ENCODE assay signal across 8 cellular contexts in the genomic region with DNA sequence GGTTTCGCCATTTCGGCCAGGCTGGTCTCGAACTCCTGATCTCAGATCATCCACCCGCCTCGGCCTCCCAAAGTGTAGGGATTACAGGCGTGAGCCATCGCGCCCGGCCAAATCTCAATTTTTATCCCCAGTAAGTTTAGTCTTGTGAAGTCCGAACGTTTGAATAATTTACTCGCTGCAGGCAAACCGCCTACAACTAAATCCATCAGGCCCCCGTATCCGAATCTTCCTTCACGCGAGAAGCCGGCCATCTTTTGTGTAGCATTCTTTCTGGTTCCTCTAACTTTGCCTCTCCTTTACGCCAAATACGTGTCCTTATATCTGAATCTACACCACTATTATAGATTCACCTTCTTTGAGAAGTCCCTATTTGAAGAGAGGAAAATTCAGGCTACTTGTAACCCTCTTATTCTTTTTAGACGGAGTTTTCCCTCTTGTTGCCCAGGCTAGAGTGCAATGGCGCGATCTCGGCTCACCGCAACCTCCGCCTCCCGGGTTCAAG. TPM values are rescaled to one million over a fixed set of nuclear protein-coding genes. Genes with fewer than 3 reads are reported as not detected.
A peak's percentile ranks its signal among the peaks of the same experiment; 100 is the strongest.
DNase-seq lines count a peak whose midpoint lies in the region; ATAC-seq and TF ChIP-seq lines count a peak whose summit lies in the region.

No MANE protein-coding gene starts in this region.

- DNase-seq in activated CD4-positive, alpha-beta T cell treated with anti-CD3 and anti-CD28 coated beads, Interleukin-2, amount 10 ng/mL, durations not matched to agents 7 days and 5 days: peak; percentile 53
- DNase-seq in activated CD4-positive, alpha-beta T cell treated with anti-CD3 and anti-CD28 coated beads, Interleukin-2, amount 50 U/mL, for 1 hour: no peak
- DNase-seq in SK-N-SH (peak; percentile 43), endodermal cell (peak; percentile 59), NCI-H345 treated with DMSO at 0.1 percent for 48 hours (lab: John Stamatoyannopoulos, UW; ENCODE audit: unreplicated experiment) (no peak), KG1 (lab: John Stamatoyannopoulos, UW) (no peak)
- no peak for DNase-seq in natural killer cell treated with Interleukin-12 subunit alpha and Interleukin-12 subunit beta and Interleukin-15 and Interleukin-18, amount 100 ng/mL, for 72 hours (ENCODE audit: low spot score)

- no peaks in the 10 kb centered on the region for H3K27me3 Mint-ChIP-seq in activated CD4-positive, alpha-beta T cell treated with anti-CD3 and anti-CD28 coated beads, Interleukin-2, amount 10 ng/mL, durations not matched to agents 7 days and 5 days
- peaks cover 2% of the 10 kb centered on the region for H3K27me3 Mint-ChIP-seq in endodermal cell (ENCODE audit: insufficient read depth)
- H3K27me3 Mint-ChIP-seq in natural killer cell treated with Interleukin-12 subunit alpha and Interleukin-12 subunit beta and Interleukin-15 and Interleukin-18, amount 100 ng/mL, for 72 hours: no peaks in the 10 kb centered on the region

- no peak for TF ChIP-seq EP300 in SK-N-SH (IDR thresholded peaks at IDR 0.05; ENCODE audit: borderline replicate concordance in 1 of 2, low read depth in 1 of 2, low read length in 1 of 2)

- H3K9ac ChIP-seq in SK-N-SH (peak overlapping the region; percentile 92), endodermal cell (ENCODE audit: extremely low read depth, low read length, poor library complexity, severe bottlenecking) (peak overlapping the region; percentile 93)

- H3K27ac Mint-ChIP-seq in activated CD4-positive, alpha-beta T cell treated with anti-CD3 and anti-CD28 coated beads, Interleukin-2, amount 10 ng/mL, durations not matched to agents 7 days and 5 days: peak overlapping the region; percentile 98
- H3K27ac Mint-ChIP-seq in endodermal cell: peak overlapping the region; percentile 82
- peak overlapping the region; percentile 98 to 100 for H3K27ac Mint-ChIP-seq in natural killer cell treated with Interleukin-12 subunit alpha and Interleukin-12 subunit beta and Interleukin-15 and Interleukin-18, amount 100 ng/mL, for 72 hours

- peak overlapping the region; percentile 98 for H3K4me2 ChIP-seq in SK-N-SH

- CTCF ChIA-PET in activated CD4-positive, alpha-beta T cell treated with anti-CD3 and anti-CD28 coated beads, Interleukin-2, amount 10 ng/mL, durations not matched to agents 7 days and 5 days (lab: Charles Lee): no interaction called here
- CTCF ChIA-PET in SK-N-SH (lab: Yijun Ruan, JAX): interaction anchor here (1.7 to 4.0 kb wide), 2 partner anchors 15 to 31 kb away, joined by 13 to 15 read pairs; no protein-coding TSS in a partner anchor

- H3K27ac ChIP-seq in SK-N-SH (ENCODE audit: low read depth in 2 of 2, low read length in 1 of 2) (peak overlapping the region; percentile 19 to 89), endodermal cell (ENCODE audit: low read depth, low read length) (peak overlapping the region; percentile 60)

- TF ChIP-seq RAD21 in SK-N-SH (IDR thresholded peaks at IDR 0.05; ENCODE audit: low read length): no peak

- ATAC-seq in natural killer cell treated with Interleukin-12 subunit alpha and Interleukin-12 subunit beta and Interleukin-15 and Interleukin-18, amount 100 ng/mL, for 72 hours: no peak
- no peak for ATAC-seq in GM21515 (IDR thresholded peaks at IDR 0.05; ENCODE audit: unreplicated experiment)

- H3K4me3 Mint-ChIP-seq in activated CD4-positive, alpha-beta T cell treated with anti-CD3 and anti-CD28 coated beads, Interleukin-2, amount 10 ng/mL, durations not matched to agents 7 days and 5 days: peak overlapping the region; percentile 87
- H3K4me3 Mint-ChIP-seq in endodermal cell: peak overlapping the region; percentile 81
- H3K4me3 Mint-ChIP-seq in natural killer cell treated with Interleukin-12 subunit alpha and Interleukin-12 subunit beta and Interleukin-15 and Interleukin-18, amount 100 ng/mL, for 72 hours: peak overlapping the region; percentile 99

- H3K36me3 ChIP-seq in SK-N-SH (replicated peaks in 1 of 2; ENCODE audit: control insufficient read depth in 1 of 2, insufficient read depth in 2 of 2, low read length in 1 of 2) (peaks cover 27 to 40% of the 10 kb centered on the region in 2 experiments), endodermal cell (ENCODE audit: control insufficient read depth, insufficient read depth, low read length) (peaks cover 30% of the 10 kb centered on the region)

- peak overlapping the region; percentile 91 for H2AFZ ChIP-seq in SK-N-SH (ENCODE audit: low read depth)

- H3K27me3 ChIP-seq in SK-N-SH (ENCODE audit: insufficient read depth): no peaks in the 10 kb centered on the region
- no peaks in the 10 kb centered on the region for H3K27me3 ChIP-seq in endodermal cell (ENCODE audit: control insufficient read depth, insufficient read depth, low read length, poor library complexity, severe bottlenecking)

- peaks cover 27% of the 10 kb centered on the region for H3K36me3 Mint-ChIP-seq in activated CD4-positive, alpha-beta T cell treated with anti-CD3 and anti-CD28 coated beads, Interleukin-2, amount 10 ng/mL, durations not matched to agents 7 days and 5 days (ENCODE audit: low read depth)
- peaks cover 25% of the 10 kb centered on the region for H3K36me3 Mint-ChIP-seq in endodermal cell (ENCODE audit: low read depth)
- peaks cover 31% of the 10 kb centered on the region for H3K36me3 Mint-ChIP-seq in natural killer cell treated with Interleukin-12 subunit alpha and Interleukin-12 subunit beta and Interleukin-15 and Interleukin-18, amount 100 ng/mL, for 72 hours

- no peaks in the 10 kb centered on the region for H3K9me2 ChIP-seq in SK-N-SH

- H3F3A ChIP-seq in SK-N-SH (replicated peaks; ENCODE audit: insufficient read depth): peaks cover 26% of the 10 kb centered on the region

- TF ChIP-seq CTCF in SK-N-SH (IDR thresholded peaks at IDR 0.05): no peak
- no peak for TF ChIP-seq CTCF in endodermal cell (conservative IDR thresholded peaks at IDR 0.05)

- H4K20me1 ChIP-seq in SK-N-SH (ENCODE audit: insufficient read depth): peaks cover 6% of the 10 kb centered on the region; the same call in 1 of the 2 replicates

- WGBS in SK-N-SH (ENCODE audit: low lambda C conversion rate): 43% methylated on average over 27 of the region's 27 CpGs
- 36 to 51% methylated on average over 24 to 27 of the region's 27 CpGs for WGBS in endodermal cell (ENCODE audit: insufficient coverage in 1 of 2, insufficient read length in 1 of 2), 2 experiments

- H3K4me1 Mint-ChIP-seq in activated CD4-positive, alpha-beta T cell treated with anti-CD3 and anti-CD28 coated beads, Interleukin-2, amount 10 ng/mL, durations not matched to agents 7 days and 5 days: peaks cover 46% of the 10 kb centered on the region
- H3K4me1 Mint-ChIP-seq in endodermal cell: peaks cover 6% of the 10 kb centered on the region
- H3K4me1 Mint-ChIP-seq in natural killer cell treated with Interleukin-12 subunit alpha and Interleukin-12 subunit beta and Interleukin-15 and Interleukin-18, amount 100 ng/mL, for 72 hours (ENCODE audit: low read depth in 2 of 2): peaks cover 36 to 37% of the 10 kb centered on the region in 2 donors

- H3K9me3 ChIP-seq in SK-N-SH (peaks cover 10% of the 10 kb centered on the region; the same call in 1 of the 2 replicates), endodermal cell (ENCODE audit: control insufficient read depth, low read length) (peaks cover 7% of the 10 kb centered on the region)

- peaks cover 57% of the 10 kb centered on the region for H3K79me2 ChIP-seq in SK-N-SH (ENCODE audit: insufficient read depth)

- H3K4me3 ChIP-seq in SK-N-SH (ENCODE audit: low read depth in 2 of 2, low read length in 1 of 2) (peak overlapping the region; percentile 79 to 98), endodermal cell (ENCODE audit: low read length) (peak overlapping the region; percentile 92)

- peaks cover 11 to 13% of the 10 kb centered on the region in 2 experiments; a peak in 3 of 4 replicates for H3K4me1 ChIP-seq in SK-N-SH (ENCODE audit: control insufficient read depth in 1 of 2, insufficient read depth in 2 of 2, low read depth in 1 of 2, low read length in 1 of 2)
- H3K4me1 ChIP-seq in endodermal cell (ENCODE audit: control insufficient read depth, insufficient read depth, low read length): peaks cover 6% of the 10 kb centered on the region

- H3K9me3 Mint-ChIP-seq in activated CD4-positive, alpha-beta T cell treated with anti-CD3 and anti-CD28 coated beads, Interleukin-2, amount 10 ng/mL, durations not matched to agents 7 days and 5 days: peaks cover 4% of the 10 kb centered on the region
- H3K9me3 Mint-ChIP-seq in endodermal cell: peaks cover 8% of the 10 kb centered on the region
- no peaks in the 10 kb centered on the region for H3K9me3 Mint-ChIP-seq in natural killer cell treated with Interleukin-12 subunit alpha and Interleukin-12 subunit beta and Interleukin-15 and Interleukin-18, amount 100 ng/mL, for 72 hours

- POLR2A ChIA-PET in activated CD4-positive, alpha-beta T cell treated with anti-CD3 and anti-CD28 coated beads, Interleukin-2, amount 10 ng/mL, durations not matched to agents 7 days and 5 days (lab: Charles Lee): interaction anchor here (0.9 kb wide), 1 partner anchor 48 kb away, joined by 3 read pairs; no protein-coding TSS in a partner anchor
- POLR2A ChIA-PET in SK-N-SH (lab: Yijun Ruan, JAX): no interaction called here

RNA-seq across cellular contexts. Expression of gene EIF3L, which starts 0.6 kb away (rescaled TPM):
- 100 to 1,000 TPM; 444 to 449 TPM for total RNA-seq in activated CD4-positive, alpha-beta T cell treated with anti-CD3 and anti-CD28 coated beads, Interleukin-2, amount 10 ng/mL, durations not matched to agents 7 days and 5 days
- 478 and 642 TPM in 2 replicates for polyA plus RNA-seq in SK-N-SH (2012; rRNA removed)
- polyA plus RNA-seq in SK-N-SH (2012; cell fraction: cytosol; rRNA removed): 510 and 587 TPM in 2 replicates
- 152 and 266 TPM in 2 replicates for polyA plus RNA-seq in SK-N-SH (2012; cell fraction: nucleus; rRNA removed)
- 100 to 1,000 TPM; 469 to 541 TPM for total RNA-seq in endodermal cell
- 523 TPM for polyA plus RNA-seq in endodermal cell (2013, experiment 1 of 2)
- polyA plus RNA-seq in endodermal cell (2013, experiment 2 of 2): 462 TPM
- total RNA-seq in natural killer cell treated with Interleukin-12 subunit alpha and Interleukin-12 subunit beta and Interleukin-15 and Interleukin-18, amount 100 ng/mL, for 72 hours: 100 to 1,000 TPM; 271 to 340 TPM

RNA-seq across cellular contexts. Expression of gene ANKRD54, which starts 4.5 kb away (rescaled TPM):
- 10 to 100 TPM; 26.7 to 27.4 TPM for total RNA-seq in activated CD4-positive, alpha-beta T cell treated with anti-CD3 and anti-CD28 coated beads, Interleukin-2, amount 10 ng/mL, durations not matched to agents 7 days and 5 days
- polyA plus RNA-seq in SK-N-SH (2012; rRNA removed): 27.5 and 27.6 TPM in 2 replicates
- 15.9 and 21.5 TPM in 2 replicates for polyA plus RNA-seq in SK-N-SH (2012; cell fraction: cytosol; rRNA removed)
- 57.6 and 61.4 TPM in 2 replicates for polyA plus RNA-seq in SK-N-SH (2012; cell fraction: nucleus; rRNA removed)
- total RNA-seq in endodermal cell: 10 to 100 TPM; 14.1 to 14.3 TPM
- 22.1 TPM for polyA plus RNA-seq in endodermal cell (2013, experiment 1 of 2)
- 23.6 TPM for polyA plus RNA-seq in endodermal cell (2013, experiment 2 of 2)
- 10 to 100 TPM; 23.2 to 42.2 TPM for total RNA-seq in natural killer cell treated with Interleukin-12 subunit alpha and Interleukin-12 subunit beta and Interleukin-15 and Interleukin-18, amount 100 ng/mL, for 72 hours

RNA-seq across cellular contexts. Expression of gene GALR3, which starts 25.5 kb away (rescaled TPM):
- not detected for total RNA-seq in activated CD4-positive, alpha-beta T cell treated with anti-CD3 and anti-CD28 coated beads, Interleukin-2, amount 10 ng/mL, durations not matched to agents 7 days and 5 days
- not detected in 2 replicates for polyA plus RNA-seq in SK-N-SH (2012; rRNA removed)
- polyA plus RNA-seq in SK-N-SH (2012; cell fraction: cytosol; rRNA removed): not detected in 2 replicates
- polyA plus RNA-seq in SK-N-SH (2012; cell fraction: nucleus; rRNA removed): 0.13 and 0.50 TPM in 2 replicates
- under 1 TPM; 0.40 to 0.77 TPM for total RNA-seq in endodermal cell
- not detected for polyA plus RNA-seq in endodermal cell (2013, experiment 1 of 2)
- 0.33 TPM for polyA plus RNA-seq in endodermal cell (2013, experiment 2 of 2)
- total RNA-seq in natural killer cell treated with Interleukin-12 subunit alpha and Interleukin-12 subunit beta and Interleukin-15 and Interleukin-18, amount 100 ng/mL, for 72 hours: not detected

RNA-seq across cellular contexts. Expression of gene GCAT, which starts 40.9 kb away (rescaled TPM):
- 10 to 100 TPM; 10.4 to 12.0 TPM for total RNA-seq in activated CD4-positive, alpha-beta T cell treated with anti-CD3 and anti-CD28 coated beads, Interleukin-2, amount 10 ng/mL, durations not matched to agents 7 days and 5 days
- 20.3 and 24.2 TPM in 2 replicates for polyA plus RNA-seq in SK-N-SH (2012; rRNA removed)
- polyA plus RNA-seq in SK-N-SH (2012; cell fraction: cytosol; rRNA removed): 11.1 and 17.2 TPM in 2 replicates
- polyA plus RNA-seq in SK-N-SH (2012; cell fraction: nucleus; rRNA removed): 31.2 and 33.0 TPM in 2 replicates
- total RNA-seq in endodermal cell: 10 to 100 TPM; 22.2 to 26.2 TPM
- polyA plus RNA-seq in endodermal cell (2013, experiment 1 of 2): 22.0 TPM
- 17.9 TPM for polyA plus RNA-seq in endodermal cell (2013, experiment 2 of 2)
- total RNA-seq in natural killer cell treated with Interleukin-12 subunit alpha and Interleukin-12 subunit beta and Interleukin-15 and Interleukin-18, amount 100 ng/mL, for 72 hours: 10 to 100 TPM; 11.5 to 12.3 TPM

RNA-seq across cellular contexts. Expression of gene MICALL1, which starts 57.5 kb away (rescaled TPM):
- total RNA-seq in activated CD4-positive, alpha-beta T cell treated with anti-CD3 and anti-CD28 coated beads, Interleukin-2, amount 10 ng/mL, durations not matched to agents 7 days and 5 days: 10 to 100 TPM; 27.6 to 30.7 TPM
- 12.9 and 15.2 TPM in 2 replicates for polyA plus RNA-seq in SK-N-SH (2012; rRNA removed)
- 6.2 and 12.1 TPM in 2 replicates for polyA plus RNA-seq in SK-N-SH (2012; cell fraction: cytosol; rRNA removed)
- 26.6 and 28.9 TPM in 2 replicates for polyA plus RNA-seq in SK-N-SH (2012; cell fraction: nucleus; rRNA removed)
- 10 to 100 TPM; 33.5 to 36.6 TPM for total RNA-seq in endodermal cell
- 28.1 TPM for polyA plus RNA-seq in endodermal cell (2013, experiment 1 of 2)
- 24.7 TPM for polyA plus RNA-seq in endodermal cell (2013, experiment 2 of 2)
- total RNA-seq in natural killer cell treated with Interleukin-12 subunit alpha and Interleukin-12 subunit beta and Interleukin-15 and Interleukin-18, amount 100 ng/mL, for 72 hours: 10 to 100 TPM; 21.3 to 24.5 TPM

Comparison
In these comparisons a context has a peak if more than half of its experiments do, and no peak if none do; other contexts are left out.
1. DNase-seq: peak in activated CD4-positive, alpha-beta T cell treated with anti-CD3 and anti-CD28 coated beads, Interleukin-2, amount 10 ng/mL, durations not matched to agents 7 days and 5 days (single experiment), SK-N-SH (single experiment) and endodermal cell (single experiment); none in activated CD4-positive, alpha-beta T cell treated with anti-CD3 and anti-CD28 coated beads, Interleukin-2, amount 50 U/mL, for 1 hour (single experiment), natural killer cell treated with Interleukin-12 subunit alpha and Interleukin-12 subunit beta and Interleukin-15 and Interleukin-18, amount 100 ng/mL, for 72 hours (single experiment), NCI-H345 treated with DMSO at 0.1 percent for 48 hours (single experiment) and KG1 (single experiment).
2. Peak in every context shown above with its lines, with median percentiles within 50 percentile points of each other: H3K27ac Mint-ChIP-seq and H3K4me3 Mint-ChIP-seq.